In the genomic region with DNA sequence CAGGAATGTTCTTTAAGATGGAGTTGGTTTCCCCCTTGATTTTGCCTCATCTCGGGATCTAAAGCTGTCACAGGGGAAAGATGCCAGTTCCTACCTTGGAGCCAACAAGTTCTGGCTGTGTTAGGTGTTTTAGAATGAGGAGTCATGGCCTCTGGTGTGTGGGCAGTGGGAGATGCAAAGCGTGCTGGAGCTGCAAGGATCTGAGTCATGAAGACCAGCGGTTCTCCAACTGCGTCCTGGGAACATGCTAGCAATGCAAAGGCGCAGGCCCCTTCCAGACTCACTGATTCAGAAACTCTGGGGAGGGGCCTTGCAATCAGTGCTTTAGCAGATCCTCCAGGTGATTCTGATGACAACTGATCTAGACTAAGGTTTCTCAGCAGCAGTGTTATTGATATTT, we compare ENCODE assay signal across 31 cellular contexts.
"Had no signal": no experiment of that assay in that cellular context is flagged by ENCODE, and none has a peak within 500 bp of the region (broad histone marks: within the 10 kb centered on the region; RNA-seq: fewer than 3 reads in every experiment).

No MANE protein-coding gene starts in this region.

- H3K4me3 ChIP-seq: ascending aorta had no signal

- H3K4me1 Mint-ChIP-seq: activated B cell treated with CpG ODN at 0.5 μM for 24 hours; activated CD4-positive, alpha-beta T cell treated with anti-CD3 and anti-CD28 coated beads, Interleukin-2, amount 10 ng/mL, durations not matched to agents 24 days and 14 days; activated naive CD4-positive, alpha-beta T cell treated with anti-CD3 and anti-CD28 coated beads, Interleukin-2, amount 10 ng/mL, durations not matched to agents 7 days and 5 days; activated naive CD4-positive, alpha-beta T cell treated with anti-CD3 and anti-CD28 coated beads, Interleukin-2, amount 50 U/mL, for 24 hours; activated naive CD8-positive, alpha-beta T cell treated with anti-CD3 and anti-CD28 coated beads, Interleukin-2, amount 10 ng/mL, durations not matched to agents 7 days and 5 days; activated naive CD8-positive, alpha-beta T cell treated with anti-CD3 and anti-CD28 coated beads, Interleukin-2, amount 50 U/mL, for 24 hours had no signal

- H3K36me3 Mint-ChIP-seq: activated CD4-positive, alpha-beta memory T cell treated with anti-CD3 and anti-CD28 coated beads for 36 hours; activated naive CD4-positive, alpha-beta T cell treated with anti-CD3 and anti-CD28 coated beads, Interleukin-2, amount 10 ng/mL, durations not matched to agents 7 days and 5 days; activated naive CD4-positive, alpha-beta T cell treated with anti-CD3 and anti-CD28 coated beads, Interleukin-2, amount 50 U/mL, for 24 hours; activated naive CD8-positive, alpha-beta T cell; activated naive CD8-positive, alpha-beta T cell treated with anti-CD3 and anti-CD28 coated beads, Interleukin-2, amount 10 ng/mL, durations not matched to agents 7 days and 5 days; brain had no signal

- H3K36me3 ChIP-seq: ascending aorta had no signal

- H3K4me3 Mint-ChIP-seq: activated B cell treated with CpG ODN at 0.5 μM for 24 hours; activated CD4-positive, alpha-beta memory T cell treated with anti-CD3 and anti-CD28 coated beads for 36 hours; activated CD4-positive, alpha-beta T cell treated with anti-CD3 and anti-CD28 coated beads, Interleukin-2, amount 10 ng/mL, durations not matched to agents 24 days and 14 days; activated CD8-positive, alpha-beta T cell treated with anti-CD3 and anti-CD28 coated beads for 36 hours; activated naive CD4-positive, alpha-beta T cell treated with anti-CD3 and anti-CD28 coated beads, Interleukin-2, amount 10 ng/mL, durations not matched to agents 7 days and 5 days; activated naive CD4-positive, alpha-beta T cell treated with anti-CD3 and anti-CD28 coated beads, Interleukin-2, amount 50 U/mL, for 24 hours; activated naive CD8-positive, alpha-beta T cell; activated naive CD8-positive, alpha-beta T cell treated with anti-CD3 and anti-CD28 coated beads, Interleukin-2, amount 10 ng/mL, durations not matched to agents 7 days and 5 days; activated naive CD8-positive, alpha-beta T cell treated with anti-CD3 and anti-CD28 coated beads, Interleukin-2, amount 50 U/mL, for 24 hours; activated T-cell treated with anti-CD3 and anti-CD28 coated beads, Interleukin-2, amount 50 U/mL, for 24 hours; brain; T-helper 1 cell treated with Interleukin-12 subunit alpha and Interleukin-12 subunit beta and Interleukin-4 antibody, amounts not matched to agents 30 μg/mL and 1 μg/mL, for 36 hours; T-helper 2 cell treated with Interferon-gamma antibody and Interleukin-4, amounts not matched to agents 5 μg/mL and 100 μg/mL, for 36 hours had no signal

- H3K27me3 ChIP-seq: ascending aorta had no signal

- H3K27ac Mint-ChIP-seq: activated B cell treated with CpG ODN at 0.5 μM for 24 hours; activated CD4-positive, alpha-beta memory T cell treated with anti-CD3 and anti-CD28 coated beads for 36 hours; activated CD4-positive, alpha-beta T cell treated with anti-CD3 and anti-CD28 coated beads, Interleukin-2, amount 10 ng/mL, durations not matched to agents 24 days and 14 days; activated CD8-positive, alpha-beta T cell treated with anti-CD3 and anti-CD28 coated beads for 36 hours; activated naive CD4-positive, alpha-beta T cell treated with anti-CD3 and anti-CD28 coated beads, Interleukin-2, amount 10 ng/mL, durations not matched to agents 7 days and 5 days; activated naive CD4-positive, alpha-beta T cell treated with anti-CD3 and anti-CD28 coated beads, Interleukin-2, amount 50 U/mL, for 24 hours; activated naive CD8-positive, alpha-beta T cell; activated naive CD8-positive, alpha-beta T cell treated with anti-CD3 and anti-CD28 coated beads, Interleukin-2, amount 10 ng/mL, durations not matched to agents 7 days and 5 days; activated naive CD8-positive, alpha-beta T cell treated with anti-CD3 and anti-CD28 coated beads, Interleukin-2, amount 50 U/mL, for 24 hours; activated T-cell treated with anti-CD3 and anti-CD28 coated beads, Interleukin-2, amount 50 U/mL, for 24 hours; activated T-helper 2 cell treated with anti-CD3 and anti-CD28 coated beads, Interferon-gamma antibody, Interleukin-2, Interleukin-4, amounts not matched to agents 10 μg/mL and 5 μg/mL and 100 μg/mL, durations not matched to agents 14 hours and 24 hours and 36 hours; brain; T-helper 1 cell treated with Interleukin-12 subunit alpha and Interleukin-12 subunit beta and Interleukin-4 antibody, amounts not matched to agents 30 μg/mL and 1 μg/mL, for 36 hours; T-helper 2 cell treated with Interferon-gamma antibody and Interleukin-4, amounts not matched to agents 5 μg/mL and 100 μg/mL, for 36 hours had no signal

- H3K27ac ChIP-seq: ascending aorta, VCaP had no signal

- DNase-seq: activated B cell treated with CpG ODN at 0.5 μM for 24 hours; activated CD4-positive, alpha-beta memory T cell treated with anti-CD3 and anti-CD28 coated beads for 36 hours; activated CD4-positive, alpha-beta T cell treated with anti-CD3 and anti-CD28 coated beads for 4 hours; activated CD4-positive, alpha-beta T cell treated with anti-CD3 and anti-CD28 coated beads, Interleukin-2, amount 10 ng/mL, durations not matched to agents 24 days and 14 days; activated CD4-positive, alpha-beta T cell treated with anti-CD3 and anti-CD28 coated beads, Interleukin-2, amount 50 U/mL, for 1 hour; activated CD4-positive, alpha-beta T cell treated with anti-CD3 and anti-CD28 coated beads, Interleukin-2, amount 50 U/mL, for 4 hours; activated CD4-positive, CD25-positive, alpha-beta regulatory T cell treated with anti-CD3 and anti-CD28 coated beads, Interleukin-2, amount 50 U/mL, for 72 hours; activated CD8-positive, alpha-beta memory T cell treated with anti-CD3 and anti-CD28 coated beads, Interleukin-2, amount 50 U/mL, for 48 hours; activated CD8-positive, alpha-beta T cell treated with anti-CD3 and anti-CD28 coated beads for 36 hours; activated effector memory CD4-positive, alpha-beta T cell treated with Interleukin-2 at 50 U/mL for 16 hours; activated gamma-delta T cell; activated naive CD4-positive, alpha-beta T cell treated with anti-CD3 and anti-CD28 coated beads, Interleukin-2, amount 10 ng/mL, durations not matched to agents 7 days and 5 days; activated naive CD4-positive, alpha-beta T cell treated with Interleukin-2 at 50 U/mL for 16 hours; activated naive CD8-positive, alpha-beta T cell treated with anti-CD3 and anti-CD28 coated beads, Interleukin-2, amount 10 ng/mL, durations not matched to agents 7 days and 5 days; activated naive CD8-positive, alpha-beta T cell treated with anti-CD3 and anti-CD28 coated beads, Interleukin-2, amount 50 U/mL, for 24 hours; activated T-cell treated with anti-CD3 and anti-CD28 coated beads, Interleukin-2, amount 50 U/mL, for 24 hours; activated T-cell treated with anti-CD3 and anti-CD28 coated beads, Interleukin-2, amount 50 U/mL, for 48 hours; amygdala; anterior cingulate cortex; central memory CD4-positive, alpha-beta T cell; T-helper 1 cell; T-helper 2 cell; T-helper 9 cell had no signal

- H3K4me1 ChIP-seq: ascending aorta had no signal

- H3K27me3 Mint-ChIP-seq: activated naive CD8-positive, alpha-beta T cell had no signal

- H3K9me3 ChIP-seq: ascending aorta had no signal

- H3K9me3 Mint-ChIP-seq: activated B cell treated with CpG ODN at 0.5 μM for 24 hours; activated CD4-positive, alpha-beta memory T cell treated with anti-CD3 and anti-CD28 coated beads for 36 hours; activated CD4-positive, alpha-beta T cell treated with anti-CD3 and anti-CD28 coated beads, Interleukin-2, amount 10 ng/mL, durations not matched to agents 24 days and 14 days; activated CD8-positive, alpha-beta T cell treated with anti-CD3 and anti-CD28 coated beads for 36 hours; activated naive CD4-positive, alpha-beta T cell treated with anti-CD3 and anti-CD28 coated beads, Interleukin-2, amount 10 ng/mL, durations not matched to agents 7 days and 5 days; activated naive CD4-positive, alpha-beta T cell treated with anti-CD3 and anti-CD28 coated beads, Interleukin-2, amount 50 U/mL, for 24 hours; activated naive CD8-positive, alpha-beta T cell treated with anti-CD3 and anti-CD28 coated beads, Interleukin-2, amount 10 ng/mL, durations not matched to agents 7 days and 5 days; activated naive CD8-positive, alpha-beta T cell treated with anti-CD3 and anti-CD28 coated beads, Interleukin-2, amount 50 U/mL, for 24 hours; activated T-cell treated with anti-CD3 and anti-CD28 coated beads, Interleukin-2, amount 50 U/mL, for 24 hours; activated T-helper 2 cell treated with anti-CD3 and anti-CD28 coated beads, Interferon-gamma antibody, Interleukin-2, Interleukin-4, amounts not matched to agents 10 μg/mL and 5 μg/mL and 100 μg/mL, durations not matched to agents 14 hours and 24 hours and 36 hours; T-helper 1 cell treated with Interleukin-12 subunit alpha and Interleukin-12 subunit beta and Interleukin-4 antibody, amounts not matched to agents 30 μg/mL and 1 μg/mL, for 36 hours; T-helper 2 cell treated with Interferon-gamma antibody and Interleukin-4, amounts not matched to agents 5 μg/mL and 100 μg/mL, for 36 hours had no signal

- ATAC-seq: activated CD8-positive, alpha-beta T cell treated with anti-CD3 and anti-CD28 coated beads for 36 hours; activated naive CD8-positive, alpha-beta T cell treated with anti-CD3 and anti-CD28 coated beads, Interleukin-2, amount 50 U/mL, for 24 hours had no signal
